ENCODE assay signal across 8 cellular contexts in genomic region chr7:2353650-2354172, GRCh38. TPM values are rescaled to one million over a fixed set of nuclear protein-coding genes. Genes with fewer than 3 reads are reported as not detected.
DNase-seq lines count a peak whose midpoint lies in the region; ATAC-seq and TF ChIP-seq lines count a peak whose summit lies in the region.

No MANE protein-coding gene starts in this region.

- peak; percentile 37 for ATAC-seq in GM18858 (IDR thresholded peaks at IDR 0.05; ENCODE audit: unreplicated experiment)
- ATAC-seq in HG03064 (IDR thresholded peaks at IDR 0.05; ENCODE audit: low read depth, unreplicated experiment) = peak; percentile 43

- no peak for TF ChIP-seq CTCF in AG09319 (IDR thresholded peaks at IDR 0.05; ENCODE audit: low read depth, low read length)

- DNase-seq in AG09319 (ENCODE audit: extremely low read depth, low read depth) (peak; percentile 68), NCI-H2171 treated with DMSO at 0.1 percent for 48 hours (lab: John Stamatoyannopoulos, UW) (peak; percentile 93), mesenteric fat pad (ENCODE audit: low spot score) (peak; percentile 97)
- DNase-seq in activated CD4-positive, alpha-beta T cell treated with anti-CD3 and anti-CD28 coated beads, Interleukin-2, amount 50 U/mL, for 4 hours = peak; percentile 89 to 91
- peak; percentile 84 for DNase-seq in effector CD8-positive, alpha-beta T cell (lab: John Stamatoyannopoulos, UW)
- DNase-seq in stimulated activated CD8-positive, alpha-beta memory T cell treated with anti-CD3 and anti-CD28 coated beads, Interleukin-15, amount 100 ng/mL, for 4 hours (ENCODE audit: low read depth in 2 of 2) = peak; percentile 84 to 85

RNA-seq across cellular contexts. Expression of gene EIF3B, which starts 0.9 kb away (rescaled TPM):
- total RNA-seq in mesenteric fat pad = 150 TPM

RNA-seq across cellular contexts. Expression of gene SNX8, which starts 39.5 kb away (rescaled TPM):
- total RNA-seq in mesenteric fat pad = 69.0 TPM

RNA-seq across cellular contexts. Expression of gene CHST12, which starts 49.7 kb away (rescaled TPM):
- 19.2 TPM for total RNA-seq in mesenteric fat pad

Comparison
In these comparisons a context has a peak if more than half of its experiments do, and no peak if none do; other contexts are left out.
1. Peak in every context shown above with its lines: DNase-seq and ATAC-seq.